In the genomic region with DNA sequence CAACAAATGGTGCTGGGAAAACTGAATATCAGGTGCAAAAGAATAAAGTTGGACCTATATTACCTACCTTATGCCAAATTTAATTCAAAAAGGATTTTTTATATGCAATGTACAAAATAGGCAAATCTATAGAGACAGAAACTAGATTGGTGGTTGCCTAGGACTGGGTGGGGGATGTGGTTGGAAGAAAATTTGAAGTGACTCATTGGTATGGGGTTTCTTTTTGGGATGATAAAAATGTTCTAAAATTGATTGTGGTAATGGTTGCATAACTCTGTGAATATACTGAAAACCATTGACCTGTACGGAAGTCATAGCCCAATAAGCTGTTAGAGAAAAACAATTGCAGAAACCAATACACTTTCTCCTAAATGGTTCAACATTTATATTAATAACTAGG, we compare ENCODE assay signal across 32 cellular contexts.
A peak's percentile ranks its signal among the peaks of the same experiment; 100 is the strongest.
DNase-seq lines count a peak whose midpoint lies in the region; ATAC-seq and TF ChIP-seq lines count a peak whose summit lies in the region.
"Had no signal": no experiment of that assay in that cellular context is flagged by ENCODE, and none has a peak within 500 bp of the region (broad histone marks: within the 10 kb centered on the region; RNA-seq: fewer than 3 reads in every experiment).

No MANE protein-coding gene starts in this region.

- H3K36me3 ChIP-seq in GM23248 (ENCODE audit: low read depth) (no peaks in the 10 kb centered on the region), WERI-Rb-1 (no peaks in the 10 kb centered on the region)
- H3K36me3 ChIP-seq: gastrocnemius medialis, tibial artery had no signal

- H3K9me3 ChIP-seq in GM23248 (ENCODE audit: low read depth): no peaks in the 10 kb centered on the region
- no peaks in the 10 kb centered on the region for H3K9me3 ChIP-seq in WERI-Rb-1 (ENCODE audit: severe bottlenecking)
- H3K9me3 ChIP-seq: gastrocnemius medialis, mucosa of descending colon, psoas muscle, tibial artery had no signal

- H3K9me2 ChIP-seq in GM23248 (ENCODE audit: insufficient read depth): no peaks in the 10 kb centered on the region

- 56 to 74% methylated on average over 1 of the region's 1 CpG for WGBS in GM23248 (ENCODE audit: low coverage in 1 of 2, low lambda C conversion rate in 2 of 2, missing lambda C conversion rate in 2 of 2), 2 experiments

- DNase-seq in GM23248 (peak; percentile 4), MV-4-11 (lab: John Stamatoyannopoulos, UW) (peak; percentile 52), astrocyte of the cerebellum (ENCODE audit: low read depth) (peak; percentile 11), fibroblast of villous mesenchyme (ENCODE audit: low read depth) (peak; percentile 48), NCI-H2081 treated with DMSO at 0.1 percent for 48 hours (lab: John Stamatoyannopoulos, UW) (no peak), WERI-Rb-1 (no peak), NCI-H2171 treated with DMSO at 0.1 percent for 48 hours (lab: John Stamatoyannopoulos, UW) (no peak)
- DNase-seq: activated CD4-positive, alpha-beta memory T cell treated with anti-CD3 and anti-CD28 coated beads, Interleukin-2, amount 10 ng/mL, durations not matched to agents 7 days and 5 days; activated CD8-positive, alpha-beta memory T cell treated with anti-CD3 and anti-CD28 coated beads, Interleukin-2, amount 50 U/mL, for 48 hours; activated naive CD4-positive, alpha-beta T cell treated with anti-CD3 and anti-CD28 coated beads, Interleukin-2, amount 50 U/mL, for 16 hours; amygdala; caudate nucleus; CD4-positive, alpha-beta T cell; erythroblast; gastrocnemius medialis; H7; hippocampal formation; left cardiac atrium; mucosa of descending colon; natural killer cell; NCI-H1048; NCI-H1694; NCI-H524 treated with DMSO at 0.1 percent for 48 hours; nucleus accumbens; psoas muscle; SHP77 treated with DMSO at 0.1 percent for 48 hours; stimulated activated CD4-positive, alpha-beta T cell treated with anti-CD3 and anti-CD28 coated beads, Interleukin-4, amount 100 ng/mL, for 24 hours; tibial artery had no signal

- in situ Hi-C loops in GM23248 (cut with MboI) (no loop called here), astrocyte of the cerebellum (cut with HindIII; ENCODE audit: low sequenced_read_pairs) (no loop called here)

- H3F3A ChIP-seq in GM23248 (ENCODE audit: insufficient read depth): no peaks in the 10 kb centered on the region

- H3K79me2 ChIP-seq in GM23248 (ENCODE audit: insufficient read depth): no peaks in the 10 kb centered on the region

- H3K9ac ChIP-seq in GM23248: no peak overlapping the region

- H4K20me1 ChIP-seq in GM23248 (ENCODE audit: insufficient read depth): no peaks in the 10 kb centered on the region

- H3K27me3 ChIP-seq in GM23248 (replicated peaks; ENCODE audit: insufficient read depth): no peaks in the 10 kb centered on the region
- H3K27me3 ChIP-seq in WERI-Rb-1 (ENCODE audit: insufficient read depth, low read depth, severe bottlenecking): peaks cover 6% of the 10 kb centered on the region
- H3K27me3 ChIP-seq: gastrocnemius medialis, tibial artery had no signal

- no peak for ATAC-seq in GM21528 (IDR thresholded peaks at IDR 0.05; ENCODE audit: low FRiP score, unreplicated experiment)
- ATAC-seq: gastrocnemius medialis, left cardiac atrium, mucosa of descending colon, natural killer cell, Panc1, psoas muscle, sciatic nerve had no signal

- no peak overlapping the region for H2AFZ ChIP-seq in GM23248

- H3K4me3 ChIP-seq in GM23248 (no peak overlapping the region), astrocyte of the cerebellum (ENCODE audit: low read depth, low read length) (no peak overlapping the region), fibroblast of villous mesenchyme (ENCODE audit: low read depth, low read length) (no peak overlapping the region), WERI-Rb-1 (ENCODE audit: low read depth, low read length) (no peak overlapping the region)
- H3K4me3 ChIP-seq: gastrocnemius medialis, lung, mucosa of descending colon, psoas muscle, tibial artery had no signal

- H3K4me2 ChIP-seq in GM23248 (ENCODE audit: unreplicated experiment): no peak overlapping the region

- H3K4me1 ChIP-seq in GM23248 (ENCODE audit: insufficient read depth): no peaks in the 10 kb centered on the region; the same call in 1 of the 2 replicates
- H3K4me1 ChIP-seq: gastrocnemius medialis, psoas muscle had no signal

- H3K27ac ChIP-seq in GM23248: no peak overlapping the region
- no peak overlapping the region for H3K27ac ChIP-seq in WERI-Rb-1
- H3K27ac ChIP-seq: gastrocnemius medialis, psoas muscle, tibial artery had no signal

- TF ChIP-seq CTCF in astrocyte of the cerebellum (IDR thresholded peaks at IDR 0.05; ENCODE audit: low read depth, low read length, missing control alignments) (no peak), fibroblast of villous mesenchyme (IDR thresholded peaks at IDR 0.05; ENCODE audit: insufficient read depth, low read depth, low read length) (no peak), WERI-Rb-1 (IDR thresholded peaks at IDR 0.05; ENCODE audit: low read depth, low read length) (no peak)

Comparison
In these comparisons a context has a peak if more than half of its experiments do, and no peak if none do; other contexts are left out.
1. DNase-seq: peak in GM23248 (single experiment), MV-4-11 (single experiment), astrocyte of the cerebellum (single experiment) and fibroblast of villous mesenchyme (single experiment); none in NCI-H2081 treated with DMSO at 0.1 percent for 48 hours (single experiment), WERI-Rb-1 (single experiment) and NCI-H2171 treated with DMSO at 0.1 percent for 48 hours (single experiment).